In the genomic region with DNA sequence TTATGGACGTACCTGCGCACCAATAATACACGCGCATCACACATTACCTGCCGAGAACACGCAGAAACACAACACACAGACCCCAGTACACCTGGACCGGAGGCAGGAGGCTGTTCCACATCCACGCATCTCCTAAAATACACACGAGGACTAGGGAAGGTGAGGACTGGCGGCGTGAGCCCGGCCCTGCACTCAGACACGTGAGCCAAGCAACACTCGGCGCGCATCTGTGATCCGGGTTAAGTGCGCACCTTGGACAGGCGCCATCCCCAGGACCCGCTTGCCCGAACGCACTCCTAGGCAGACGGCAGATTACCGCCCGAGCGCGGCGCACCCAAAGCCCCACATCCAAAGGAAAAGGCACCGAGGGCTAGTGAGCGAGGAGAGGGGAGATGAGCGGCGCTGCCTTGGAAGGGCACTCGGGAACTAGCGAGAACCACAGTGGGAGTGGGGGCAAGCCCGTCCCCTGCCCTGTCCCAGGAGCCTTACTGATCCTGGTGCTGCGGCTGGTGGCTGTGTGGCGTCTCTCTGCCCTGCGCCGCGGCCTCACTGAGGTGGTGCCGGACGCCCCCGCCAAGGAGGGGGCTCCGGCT, we compare ENCODE assay signal across 8 cellular contexts. TPM values are rescaled to one million over a fixed set of nuclear protein-coding genes. Genes with fewer than 3 reads are reported as not detected.
DNase-seq lines count a peak whose midpoint lies in the region; ATAC-seq and TF ChIP-seq lines count a peak whose summit lies in the region.

No MANE protein-coding gene starts in this region.

- H3K4me1 ChIP-seq in ectodermal cell (ENCODE audit: control insufficient read depth, insufficient read depth, low read length) (no peaks in the 10 kb centered on the region), mesodermal cell (ENCODE audit: control insufficient read depth, insufficient read depth, low read length, poor library complexity, severe bottlenecking) (no peaks in the 10 kb centered on the region), thoracic aorta (ENCODE audit: control insufficient read depth in 1 of 2, low read depth in 2 of 2) (peaks cover 3 to 10% of the 10 kb centered on the region in 2 donors)

- TF ChIP-seq CTCF in thoracic aorta (IDR thresholded peaks at IDR 0.05): no peak

- peak; percentile 23 for DNase-seq in stimulated activated CD4-positive, alpha-beta T cell treated with anti-CD3 and anti-CD28 coated beads, Interleukin-12 subunit alpha, Interleukin-12 subunit beta, amount 100 ng/mL, for 4 hours
- no peak for DNase-seq in stimulated activated CD4-positive, alpha-beta T cell treated with anti-CD3 and anti-CD28 coated beads, Interleukin-4, amount 100 ng/mL, for 24 hours
- DNase-seq in T-cell: peak in 14 of 34 experiments; percentile 3 to 38 (median 21)
- no peak for DNase-seq in thoracic aorta (ENCODE audit: low spot score)
- no peak for DNase-seq in posterior vena cava (ENCODE audit: low spot score)

- CTCF ChIA-PET in T-cell (lab: Charles Lee): interaction anchor here in 1 of 2 donors (0.6 to 1.5 kb wide), 2 partner anchors 15 to 141 kb away, joined by 4 to 5 read pairs; no protein-coding TSS in a partner anchor

- no peaks in the 10 kb centered on the region for H3K9me3 Mint-ChIP-seq in T-cell

- H3K27ac ChIP-seq in ectodermal cell (ENCODE audit: insufficient read depth, low read depth, low read length, poor library complexity, severe bottlenecking): no peak overlapping the region
- no peak overlapping the region for H3K27ac ChIP-seq in mesodermal cell (ENCODE audit: low read depth, low read length, severe bottlenecking)
- H3K27ac ChIP-seq in thoracic aorta: no peak overlapping the region

- peak overlapping the region in 1 of 2 donors; percentile 79 for H3K27ac Mint-ChIP-seq in T-cell

- H3K4me1 Mint-ChIP-seq in T-cell: peaks cover 15 to 19% (median 17%) of the 10 kb centered on the region in 3 donors

- peak overlapping the region; percentile 86 to 87 (median 87) for H3K4me3 Mint-ChIP-seq in T-cell

- no peaks in the 10 kb centered on the region for H3K36me3 ChIP-seq in ectodermal cell (ENCODE audit: control insufficient read depth, insufficient read depth, low read length)
- H3K36me3 ChIP-seq in mesodermal cell (ENCODE audit: control insufficient read depth, insufficient read depth, low read length): no peaks in the 10 kb centered on the region
- no peaks in the 10 kb centered on the region for H3K36me3 ChIP-seq in thoracic aorta

- H3K9me3 ChIP-seq in ectodermal cell (ENCODE audit: control insufficient read depth, low read length) (no peaks in the 10 kb centered on the region), mesodermal cell (ENCODE audit: control insufficient read depth, low read length) (no peaks in the 10 kb centered on the region), thoracic aorta (no peaks in the 10 kb centered on the region)

- POLR2A ChIA-PET in T-cell (lab: Charles Lee): interaction anchor here in 1 of 2 donors (0.5 kb wide), 2 partner anchors 139 to 176 kb away, joined by 5 to 6 read pairs; no protein-coding TSS in a partner anchor

- peak overlapping the region; percentile 46 for H3K4me3 ChIP-seq in ectodermal cell (ENCODE audit: insufficient read depth, low read depth, low read length)
- peak overlapping the region; percentile 41 for H3K4me3 ChIP-seq in mesodermal cell (ENCODE audit: extremely low read depth, insufficient read depth, low read length, poor library complexity, severe bottlenecking)
- peak overlapping the region; percentile 84 for H3K4me3 ChIP-seq in thoracic aorta

- no peaks in the 10 kb centered on the region for H3K36me3 Mint-ChIP-seq in T-cell

- ATAC-seq in HG03280 (IDR thresholded peaks at IDR 0.05; ENCODE audit: unreplicated experiment) (peak; percentile 27), T-cell (replicated peaks in 1 of 4) (peak; percentile 33 to 47 (median 39)), thoracic aorta (ENCODE audit: insufficient number of reproducible peaks, low FRiP score, low read depth) (no peak)

- H3K27me3 ChIP-seq in ectodermal cell (ENCODE audit: control insufficient read depth, insufficient read depth, low read length, poor library complexity, severe bottlenecking) (peaks cover 60% of the 10 kb centered on the region), thoracic aorta (replicated peaks; ENCODE audit: insufficient read depth) (no peaks in the 10 kb centered on the region)

- H3K27me3 Mint-ChIP-seq in T-cell: peaks cover 9 to 20% of the 10 kb centered on the region in 2 donors

- intact Hi-C loops in posterior vena cava (cut with DNase I): no loop called here

- WGBS in ectodermal cell, 2 experiments: 7 to 8% methylated on average over 44 of the region's 44 CpGs
- whole genome bisulfite sequencing in mesodermal cell (ENCODE audit: insufficient coverage in 2 of 2), 2 experiments: 8 to 10% methylated on average over 40 to 42 of the region's 44 CpGs

RNA-seq across cellular contexts. Expression of gene GLS2, which starts 0.4 kb away (rescaled TPM):
- total RNA-seq in T-cell (10 to 100 TPM in 1 of 5 donors, 1 to 10 TPM in 4; 2.9 to 10.1 (median 6.9) TPM), thoracic aorta (under 1 TPM in 1 of 2 donors, not detected in 1; 0.85 TPM), posterior vena cava (under 1 TPM; 0.24 to 0.69 TPM)
- polyA plus RNA-seq in ectodermal cell (2013, experiment 1 of 4): 1.1 TPM
- 0.44 TPM for polyA plus RNA-seq in ectodermal cell (2013, experiment 2 of 4)
- 0.59 TPM for polyA plus RNA-seq in ectodermal cell (2013, experiment 3 of 4)
- polyA plus RNA-seq in ectodermal cell (2013, experiment 4 of 4): 0.73 TPM
- polyA plus RNA-seq in mesodermal cell (2013, experiment 1 of 2): 0.81 TPM
- polyA plus RNA-seq in mesodermal cell (2013, experiment 2 of 2): 0.25 TPM

RNA-seq across cellular contexts. Expression of gene SPRYD4, which starts 19.2 kb away (rescaled TPM):
- total RNA-seq in T-cell (1 to 10 TPM; 4.7 to 7.3 (median 5.5) TPM), thoracic aorta (1 to 10 TPM; 2.3 to 5.8 TPM), posterior vena cava (1 to 10 TPM; 1.7 to 2.3 TPM)
- 2.6 TPM for polyA plus RNA-seq in ectodermal cell (2013, experiment 1 of 4)
- polyA plus RNA-seq in ectodermal cell (2013, experiment 2 of 4): 3.0 TPM
- polyA plus RNA-seq in ectodermal cell (2013, experiment 3 of 4): 1.5 TPM
- polyA plus RNA-seq in ectodermal cell (2013, experiment 4 of 4): 2.3 TPM
- 1.00 TPM for polyA plus RNA-seq in mesodermal cell (2013, experiment 1 of 2)
- polyA plus RNA-seq in mesodermal cell (2013, experiment 2 of 2): 0.91 TPM

RNA-seq across cellular contexts. Expression of gene MIP, which starts 33.1 kb away (rescaled TPM):
- total RNA-seq in T-cell: not detected
- 0.24 TPM for polyA plus RNA-seq in ectodermal cell (2013, experiment 1 of 4)
- polyA plus RNA-seq in ectodermal cell (2013, experiment 2 of 4): 0.18 TPM
- not detected for polyA plus RNA-seq in ectodermal cell (2013, experiment 3 of 4)
- 0.20 TPM for polyA plus RNA-seq in ectodermal cell (2013, experiment 4 of 4)
- not detected for polyA plus RNA-seq in mesodermal cell (2013, experiment 1 of 2)
- polyA plus RNA-seq in mesodermal cell (2013, experiment 2 of 2): not detected
- not detected for total RNA-seq in thoracic aorta
- total RNA-seq in posterior vena cava: not detected

RNA-seq across cellular contexts. Expression of gene RBMS2, which starts 34.1 kb away (rescaled TPM):
- 1 to 10 TPM in 4 of 5 donors, under 1 TPM in 1; 0.99 to 8.3 (median 4.1) TPM for total RNA-seq in T-cell
- polyA plus RNA-seq in ectodermal cell (2013, experiment 1 of 4): 14.8 TPM
- 15.0 TPM for polyA plus RNA-seq in ectodermal cell (2013, experiment 2 of 4)
- 12.0 TPM for polyA plus RNA-seq in ectodermal cell (2013, experiment 3 of 4)
- 10.5 TPM for polyA plus RNA-seq in ectodermal cell (2013, experiment 4 of 4)
- 29.3 TPM for polyA plus RNA-seq in mesodermal cell (2013, experiment 1 of 2)
- polyA plus RNA-seq in mesodermal cell (2013, experiment 2 of 2): 24.6 TPM
- total RNA-seq in thoracic aorta: 10 to 100 TPM; 33.4 to 40.2 TPM
- total RNA-seq in posterior vena cava: 10 to 100 TPM; 57.2 to 60.5 TPM

RNA-seq across cellular contexts. Expression of gene TIMELESS, which starts 38.3 kb away (rescaled TPM):
- total RNA-seq in T-cell (1 to 10 TPM; 5.0 to 7.5 (median 6.4) TPM), thoracic aorta (1 to 10 TPM; 3.0 to 4.4 TPM), posterior vena cava (1 to 10 TPM; 4.4 TPM)
- polyA plus RNA-seq in ectodermal cell (2013, experiment 1 of 4): 142 TPM
- polyA plus RNA-seq in ectodermal cell (2013, experiment 2 of 4): 141 TPM
- 106 TPM for polyA plus RNA-seq in ectodermal cell (2013, experiment 3 of 4)
- 106 TPM for polyA plus RNA-seq in ectodermal cell (2013, experiment 4 of 4)
- polyA plus RNA-seq in mesodermal cell (2013, experiment 1 of 2): 33.1 TPM
- polyA plus RNA-seq in mesodermal cell (2013, experiment 2 of 2): 30.8 TPM
